ENCODE assay signal across 34 cellular contexts in the genomic region with DNA sequence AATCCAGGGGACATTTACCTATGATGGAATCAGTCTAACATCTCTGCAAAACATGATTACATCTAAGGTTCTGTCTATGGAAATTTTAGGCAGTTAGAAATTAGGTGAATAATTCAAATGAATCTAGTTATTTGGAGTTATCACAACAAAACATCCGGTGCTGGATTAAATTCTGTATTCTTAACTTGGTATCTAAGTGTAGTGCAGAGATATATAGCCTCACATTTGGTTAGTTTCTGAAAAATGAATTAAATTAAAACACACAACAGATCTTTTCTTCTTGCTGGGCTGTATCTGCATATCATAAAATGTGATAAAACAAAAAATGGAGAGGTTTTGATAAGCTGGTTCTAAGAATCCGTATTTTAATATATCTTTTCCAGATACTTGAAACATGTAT.
"Had no signal": no experiment of that assay in that cellular context is flagged by ENCODE, and none has a peak within 500 bp of the region (broad histone marks: within the 10 kb centered on the region; RNA-seq: fewer than 3 reads in every experiment).

No MANE protein-coding gene starts in this region.

- DNase-seq: activated B cell treated with CpG ODN at 0.5 μM for 24 hours; activated CD4-positive, alpha-beta memory T cell treated with anti-CD3 and anti-CD28 coated beads for 36 hours; activated CD4-positive, alpha-beta T cell treated with anti-CD3 and anti-CD28 coated beads for 4 hours; activated CD4-positive, alpha-beta T cell treated with anti-CD3 and anti-CD28 coated beads, Interleukin-2, amount 10 ng/mL, durations not matched to agents 24 days and 14 days; activated CD4-positive, alpha-beta T cell treated with anti-CD3 and anti-CD28 coated beads, Interleukin-2, amount 50 U/mL, for 1 hour; activated CD4-positive, alpha-beta T cell treated with anti-CD3 and anti-CD28 coated beads, Interleukin-2, amount 50 U/mL, for 4 hours; activated CD4-positive, CD25-positive, alpha-beta regulatory T cell treated with anti-CD3 and anti-CD28 coated beads, Interleukin-2, amount 50 U/mL, for 72 hours; activated CD8-positive, alpha-beta memory T cell treated with anti-CD3 and anti-CD28 coated beads for 24 hours; activated CD8-positive, alpha-beta memory T cell treated with anti-CD3 and anti-CD28 coated beads, Interleukin-2, amount 10 ng/mL, durations not matched to agents 7 days and 5 days; activated CD8-positive, alpha-beta memory T cell treated with anti-CD3 and anti-CD28 coated beads, Interleukin-2, amount 50 U/mL, for 48 hours; activated CD8-positive, alpha-beta T cell treated with anti-CD3 and anti-CD28 coated beads, Interleukin-2, amount 10 ng/mL, durations not matched to agents 7 days and 5 days; activated effector memory CD4-positive, alpha-beta T cell treated with Interleukin-2 at 50 U/mL for 16 hours; activated gamma-delta T cell; activated naive CD4-positive, alpha-beta T cell treated with anti-CD3 and anti-CD28 coated beads, Interleukin-2, amount 10 ng/mL, durations not matched to agents 7 days and 5 days; activated naive CD4-positive, alpha-beta T cell treated with Interleukin-2 at 50 U/mL for 16 hours; activated naive CD8-positive, alpha-beta T cell treated with anti-CD3 and anti-CD28 coated beads, Interleukin-2, amount 10 ng/mL, durations not matched to agents 7 days and 5 days; activated naive CD8-positive, alpha-beta T cell treated with anti-CD3 and anti-CD28 coated beads, Interleukin-2, amount 50 U/mL, for 24 hours; activated T-cell treated with anti-CD3 and anti-CD28 coated beads, Interleukin-2, amount 50 U/mL, for 24 hours; activated T-cell treated with anti-CD3 and anti-CD28 coated beads, Interleukin-2, amount 50 U/mL, for 48 hours; amygdala; anterior cingulate cortex; body of pancreas; brain microvascular endothelial cell; central memory CD4-positive, alpha-beta T cell; T-helper 2 cell; T-helper 9 cell had no signal

- H3K9me3 Mint-ChIP-seq: activated B cell treated with CpG ODN at 0.5 μM for 24 hours; activated CD4-positive, alpha-beta memory T cell treated with anti-CD3 and anti-CD28 coated beads for 36 hours; activated CD4-positive, alpha-beta T cell treated with anti-CD3 and anti-CD28 coated beads, Interleukin-2, amount 10 ng/mL, durations not matched to agents 24 days and 14 days; activated naive CD4-positive, alpha-beta T cell treated with anti-CD3 and anti-CD28 coated beads, Interleukin-2, amount 10 ng/mL, durations not matched to agents 7 days and 5 days; activated naive CD4-positive, alpha-beta T cell treated with anti-CD3 and anti-CD28 coated beads, Interleukin-2, amount 50 U/mL, for 24 hours; activated naive CD8-positive, alpha-beta T cell treated with anti-CD3 and anti-CD28 coated beads, Interleukin-2, amount 10 ng/mL, durations not matched to agents 7 days and 5 days; activated naive CD8-positive, alpha-beta T cell treated with anti-CD3 and anti-CD28 coated beads, Interleukin-2, amount 50 U/mL, for 24 hours; activated T-cell treated with anti-CD3 and anti-CD28 coated beads, Interleukin-2, amount 50 U/mL, for 24 hours; activated T-helper 2 cell treated with anti-CD3 and anti-CD28 coated beads, Interferon-gamma antibody, Interleukin-2, Interleukin-4, amounts not matched to agents 10 μg/mL and 5 μg/mL and 100 μg/mL, durations not matched to agents 14 hours and 24 hours and 36 hours; T-helper 1 cell treated with Interleukin-12 subunit alpha and Interleukin-12 subunit beta and Interleukin-4 antibody, amounts not matched to agents 30 μg/mL and 1 μg/mL, for 36 hours; T-helper 2 cell treated with Interferon-gamma antibody and Interleukin-4, amounts not matched to agents 5 μg/mL and 100 μg/mL, for 36 hours had no signal

- FAIRE-seq: astrocyte had no signal

- H3K9me3 ChIP-seq: body of pancreas, breast epithelium had no signal

- H3K36me3 ChIP-seq: brain microvascular endothelial cell, breast epithelium had no signal

- ATAC-seq: activated CD8-positive, alpha-beta memory T cell treated with anti-CD3 and anti-CD28 coated beads, Interleukin-2, amount 10 ng/mL, durations not matched to agents 7 days and 5 days; activated CD8-positive, alpha-beta T cell treated with anti-CD3 and anti-CD28 coated beads, Interleukin-2, amount 10 ng/mL, durations not matched to agents 7 days and 5 days; activated naive CD8-positive, alpha-beta T cell treated with anti-CD3 and anti-CD28 coated beads, Interleukin-2, amount 50 U/mL, for 24 hours; body of pancreas had no signal

- H3K4me3 Mint-ChIP-seq: activated B cell treated with CpG ODN at 0.5 μM for 24 hours; activated CD4-positive, alpha-beta memory T cell treated with anti-CD3 and anti-CD28 coated beads for 36 hours; activated CD4-positive, alpha-beta T cell treated with anti-CD3 and anti-CD28 coated beads, Interleukin-2, amount 10 ng/mL, durations not matched to agents 24 days and 14 days; activated CD8-positive, alpha-beta memory T cell treated with anti-CD3 and anti-CD28 coated beads, Interleukin-2, amount 10 ng/mL, durations not matched to agents 7 days and 5 days; activated CD8-positive, alpha-beta T cell treated with anti-CD3 and anti-CD28 coated beads, Interleukin-2, amount 10 ng/mL, durations not matched to agents 7 days and 5 days; activated naive CD4-positive, alpha-beta T cell treated with anti-CD3 and anti-CD28 coated beads, Interleukin-2, amount 10 ng/mL, durations not matched to agents 7 days and 5 days; activated naive CD4-positive, alpha-beta T cell treated with anti-CD3 and anti-CD28 coated beads, Interleukin-2, amount 50 U/mL, for 24 hours; activated naive CD8-positive, alpha-beta T cell; activated naive CD8-positive, alpha-beta T cell treated with anti-CD3 and anti-CD28 coated beads, Interleukin-2, amount 10 ng/mL, durations not matched to agents 7 days and 5 days; activated naive CD8-positive, alpha-beta T cell treated with anti-CD3 and anti-CD28 coated beads, Interleukin-2, amount 50 U/mL, for 24 hours; activated T-cell treated with anti-CD3 and anti-CD28 coated beads, Interleukin-2, amount 50 U/mL, for 24 hours; T-helper 1 cell treated with Interleukin-12 subunit alpha and Interleukin-12 subunit beta and Interleukin-4 antibody, amounts not matched to agents 30 μg/mL and 1 μg/mL, for 36 hours; T-helper 2 cell treated with Interferon-gamma antibody and Interleukin-4, amounts not matched to agents 5 μg/mL and 100 μg/mL, for 36 hours had no signal

- H3K36me3 Mint-ChIP-seq: activated CD4-positive, alpha-beta memory T cell treated with anti-CD3 and anti-CD28 coated beads for 36 hours; activated CD8-positive, alpha-beta memory T cell treated with anti-CD3 and anti-CD28 coated beads, Interleukin-2, amount 10 ng/mL, durations not matched to agents 7 days and 5 days; activated naive CD4-positive, alpha-beta T cell treated with anti-CD3 and anti-CD28 coated beads, Interleukin-2, amount 10 ng/mL, durations not matched to agents 7 days and 5 days; activated naive CD4-positive, alpha-beta T cell treated with anti-CD3 and anti-CD28 coated beads, Interleukin-2, amount 50 U/mL, for 24 hours; activated naive CD8-positive, alpha-beta T cell; activated naive CD8-positive, alpha-beta T cell treated with anti-CD3 and anti-CD28 coated beads, Interleukin-2, amount 10 ng/mL, durations not matched to agents 7 days and 5 days had no signal

- H3K27me3 Mint-ChIP-seq: activated B cell treated with CpG ODN at 0.5 μM for 24 hours; activated CD4-positive, alpha-beta memory T cell treated with anti-CD3 and anti-CD28 coated beads for 36 hours; activated CD4-positive, alpha-beta T cell treated with anti-CD3 and anti-CD28 coated beads, Interleukin-2, amount 10 ng/mL, durations not matched to agents 24 days and 14 days; activated CD8-positive, alpha-beta memory T cell treated with anti-CD3 and anti-CD28 coated beads, Interleukin-2, amount 10 ng/mL, durations not matched to agents 7 days and 5 days; activated naive CD4-positive, alpha-beta T cell treated with anti-CD3 and anti-CD28 coated beads, Interleukin-2, amount 10 ng/mL, durations not matched to agents 7 days and 5 days; activated naive CD4-positive, alpha-beta T cell treated with anti-CD3 and anti-CD28 coated beads, Interleukin-2, amount 50 U/mL, for 24 hours; activated naive CD8-positive, alpha-beta T cell; activated naive CD8-positive, alpha-beta T cell treated with anti-CD3 and anti-CD28 coated beads, Interleukin-2, amount 10 ng/mL, durations not matched to agents 7 days and 5 days; activated naive CD8-positive, alpha-beta T cell treated with anti-CD3 and anti-CD28 coated beads, Interleukin-2, amount 50 U/mL, for 24 hours; activated T-cell treated with anti-CD3 and anti-CD28 coated beads, Interleukin-2, amount 50 U/mL, for 24 hours had no signal

- H3K27ac ChIP-seq: body of pancreas, brain microvascular endothelial cell, breast epithelium, VCaP had no signal

- H3K27ac Mint-ChIP-seq: activated B cell treated with CpG ODN at 0.5 μM for 24 hours; activated CD4-positive, alpha-beta memory T cell treated with anti-CD3 and anti-CD28 coated beads for 36 hours; activated CD4-positive, alpha-beta T cell treated with anti-CD3 and anti-CD28 coated beads, Interleukin-2, amount 10 ng/mL, durations not matched to agents 24 days and 14 days; activated CD8-positive, alpha-beta memory T cell treated with anti-CD3 and anti-CD28 coated beads, Interleukin-2, amount 10 ng/mL, durations not matched to agents 7 days and 5 days; activated CD8-positive, alpha-beta T cell treated with anti-CD3 and anti-CD28 coated beads, Interleukin-2, amount 10 ng/mL, durations not matched to agents 7 days and 5 days; activated naive CD4-positive, alpha-beta T cell treated with anti-CD3 and anti-CD28 coated beads, Interleukin-2, amount 10 ng/mL, durations not matched to agents 7 days and 5 days; activated naive CD4-positive, alpha-beta T cell treated with anti-CD3 and anti-CD28 coated beads, Interleukin-2, amount 50 U/mL, for 24 hours; activated naive CD8-positive, alpha-beta T cell; activated naive CD8-positive, alpha-beta T cell treated with anti-CD3 and anti-CD28 coated beads, Interleukin-2, amount 10 ng/mL, durations not matched to agents 7 days and 5 days; activated naive CD8-positive, alpha-beta T cell treated with anti-CD3 and anti-CD28 coated beads, Interleukin-2, amount 50 U/mL, for 24 hours; activated T-cell treated with anti-CD3 and anti-CD28 coated beads, Interleukin-2, amount 50 U/mL, for 24 hours; activated T-helper 2 cell treated with anti-CD3 and anti-CD28 coated beads, Interferon-gamma antibody, Interleukin-2, Interleukin-4, amounts not matched to agents 10 μg/mL and 5 μg/mL and 100 μg/mL, durations not matched to agents 14 hours and 24 hours and 36 hours; T-helper 1 cell treated with Interleukin-12 subunit alpha and Interleukin-12 subunit beta and Interleukin-4 antibody, amounts not matched to agents 30 μg/mL and 1 μg/mL, for 36 hours; T-helper 2 cell treated with Interferon-gamma antibody and Interleukin-4, amounts not matched to agents 5 μg/mL and 100 μg/mL, for 36 hours had no signal

- H3K4me1 ChIP-seq: body of pancreas, breast epithelium had no signal

- H3K4me3 ChIP-seq: body of pancreas, breast epithelium had no signal

- H3K4me1 Mint-ChIP-seq: activated B cell treated with CpG ODN at 0.5 μM for 24 hours; activated CD4-positive, alpha-beta T cell treated with anti-CD3 and anti-CD28 coated beads, Interleukin-2, amount 10 ng/mL, durations not matched to agents 24 days and 14 days; activated CD8-positive, alpha-beta memory T cell treated with anti-CD3 and anti-CD28 coated beads, Interleukin-2, amount 10 ng/mL, durations not matched to agents 7 days and 5 days; activated naive CD4-positive, alpha-beta T cell treated with anti-CD3 and anti-CD28 coated beads, Interleukin-2, amount 10 ng/mL, durations not matched to agents 7 days and 5 days; activated naive CD4-positive, alpha-beta T cell treated with anti-CD3 and anti-CD28 coated beads, Interleukin-2, amount 50 U/mL, for 24 hours; activated naive CD8-positive, alpha-beta T cell treated with anti-CD3 and anti-CD28 coated beads, Interleukin-2, amount 10 ng/mL, durations not matched to agents 7 days and 5 days; activated naive CD8-positive, alpha-beta T cell treated with anti-CD3 and anti-CD28 coated beads, Interleukin-2, amount 50 U/mL, for 24 hours had no signal

- H3K27me3 ChIP-seq: body of pancreas, brain microvascular endothelial cell, breast epithelium had no signal
